Comparison of ENCODE assay signal across 8 cellular contexts in the genomic region with DNA sequence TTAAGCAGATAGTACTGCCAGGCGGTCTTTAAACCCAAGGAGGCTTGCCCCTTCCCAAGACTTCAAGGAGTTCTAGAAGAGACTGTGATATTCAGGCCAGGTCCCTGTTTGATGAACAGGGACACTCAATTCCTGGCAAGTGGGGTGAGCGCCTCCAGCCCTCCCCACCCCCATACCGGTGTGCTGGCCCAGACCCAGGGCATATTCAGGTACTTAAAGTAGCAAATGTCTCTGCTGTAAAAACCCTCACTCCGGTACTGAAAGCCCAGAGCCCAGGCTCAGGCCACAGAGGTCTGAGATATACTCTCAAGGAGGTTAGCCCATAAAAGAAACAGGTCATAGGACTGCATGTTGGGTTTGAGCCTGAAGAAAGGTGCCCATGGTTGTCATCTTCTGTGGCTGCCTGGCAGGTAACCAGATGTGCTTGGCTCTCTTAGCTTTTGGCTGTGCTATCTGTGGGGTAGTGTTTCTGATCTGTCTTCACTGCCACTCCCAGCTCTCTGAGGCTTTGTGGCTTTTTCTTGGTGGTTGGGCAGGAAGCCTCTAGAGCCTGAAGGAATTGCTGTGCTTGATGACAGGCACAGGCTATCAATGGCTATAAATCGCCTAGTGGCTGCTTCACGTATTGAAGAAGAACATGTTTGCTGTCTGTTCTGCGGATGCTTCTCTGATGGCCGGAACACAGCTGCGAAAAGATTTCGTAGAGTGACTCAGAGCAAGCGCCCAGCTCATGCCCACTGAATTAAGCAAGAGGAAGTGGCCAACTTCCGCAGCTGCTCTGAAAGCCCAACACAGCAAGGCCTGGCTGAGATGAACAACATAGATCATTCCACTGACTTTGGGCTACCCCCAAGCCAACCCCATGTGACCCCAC.
DNase-seq lines count a peak whose midpoint lies in the region; ATAC-seq, FAIRE-seq and TF ChIP-seq lines count a peak whose summit lies in the region.

No MANE protein-coding gene starts in this region.

- H3K27me3 ChIP-seq in CD4-positive, alpha-beta T cell (ENCODE audit: control insufficient read depth, insufficient read depth, low read length) = no peaks in the 10 kb centered on the region
- H3K27me3 ChIP-seq in MG63 = no peaks in the 10 kb centered on the region
- no peaks in the 10 kb centered on the region for H3K27me3 ChIP-seq in psoas muscle (ENCODE audit: insufficient read depth in 3 of 3, low read length in 2 of 3)

- H3K36me3 Mint-ChIP-seq in CD4-positive, alpha-beta T cell (ENCODE audit: low read depth) = no peaks in the 10 kb centered on the region

- H3K36me3 ChIP-seq in MG63 (no peaks in the 10 kb centered on the region; the same call in 1 of the 2 replicates), psoas muscle (ENCODE audit: insufficient read depth in 1 of 2, low read depth in 1 of 2) (no peaks in the 10 kb centered on the region)

- TF ChIP-seq CTCF in CD4-positive, alpha-beta T cell (IDR thresholded peaks at IDR 0.05) = peak; percentile 47
- TF ChIP-seq CTCF in fibroblast of mammary gland (conservative IDR thresholded peaks at IDR 0.05; ENCODE audit: control insufficient read depth, insufficient read depth, low read depth, low read length) = no peak
- TF ChIP-seq CTCF in psoas muscle (IDR thresholded peaks at IDR 0.05) = peak; percentile 51

- peak overlapping the region; percentile 90 for H3K27ac Mint-ChIP-seq in CD4-positive, alpha-beta T cell

- peak; percentile 87 for ATAC-seq in CD4-positive, alpha-beta T cell (ENCODE audit: poor library complexity)
- ATAC-seq in GM21576 (IDR thresholded peaks at IDR 0.05; ENCODE audit: unreplicated experiment) (peak; percentile 86), psoas muscle (peak; percentile 95 to 98 (median 95))

- peak overlapping the region; percentile 62 for H3K27ac ChIP-seq in CD4-positive, alpha-beta T cell (ENCODE audit: low read depth, low read length)
- peak overlapping the region; percentile 87 for H3K27ac ChIP-seq in psoas muscle

- H3K27me3 Mint-ChIP-seq in CD4-positive, alpha-beta T cell = no peaks in the 10 kb centered on the region

- no peaks in the 10 kb centered on the region for H3K9me3 ChIP-seq in CD4-positive, alpha-beta T cell (ENCODE audit: control insufficient read depth, low read length)
- H3K9me3 ChIP-seq in MG63 (peaks cover 5% of the 10 kb centered on the region), psoas muscle (peaks cover 11% of the 10 kb centered on the region)

- H3K4me3 ChIP-seq in MG63 (no peak overlapping the region), fibroblast of mammary gland (ENCODE audit: control insufficient read depth, low read depth, low read length) (no peak overlapping the region), psoas muscle (peak overlapping the region; percentile 8)

- H3K4me1 Mint-ChIP-seq in CD4-positive, alpha-beta T cell (ENCODE audit: low read depth) = peaks cover 92% of the 10 kb centered on the region

- no peak for FAIRE-seq in urothelium cell line (lab: Jason Lieb, UNC)

- H3K4me1 ChIP-seq in psoas muscle = peaks cover 31% of the 10 kb centered on the region

- H3K4me3 Mint-ChIP-seq in CD4-positive, alpha-beta T cell = peak overlapping the region; percentile 80

- H3K9me3 Mint-ChIP-seq in CD4-positive, alpha-beta T cell = peaks cover 5% of the 10 kb centered on the region

- CTCF ChIA-PET in CD4-positive, alpha-beta T cell (lab: Charles Lee) = interaction anchor here (0.9 to 2.3 kb wide), 6 partner anchors 10 to 175 kb away, joined by 3 to 5 read pairs (median 4); no protein-coding TSS in a partner anchor

- peak; percentile 44 to 77 (median 62) for DNase-seq in CD4-positive, alpha-beta T cell
- DNase-seq in MG63 (peak; percentile 88), fibroblast of mammary gland (ENCODE audit: low read depth) (peak; percentile 58), psoas muscle (peak; percentile 75 to 87), urothelium cell line (ENCODE audit: low spot score) (peak; percentile 86), HuH-7.5 (ENCODE audit: low spot score) (no peak)
- peak; percentile 36 for DNase-seq in activated CD8-positive, alpha-beta memory T cell treated with anti-CD3 and anti-CD28 coated beads, Interleukin-2, amount 50 U/mL, for 24 hours (ENCODE audit: extremely low read depth)

- intact Hi-C loops in CD4-positive, alpha-beta T cell (cut with DNase I, micrococcal nuclease) = loop anchor here in 1 of 2 experiments (10.0 kb wide), 2 partner anchors 640 to 1040 kb away; partner anchors contain the start of gene DGKD
- intact Hi-C loops in psoas muscle (cut with DNase I) = no loop called here

- 30 to 37% (median 32%) methylated on average over 12 of the region's 12 CpGs for WGBS in psoas muscle, 3 donors

- POLR2A ChIA-PET in CD4-positive, alpha-beta T cell (lab: Charles Lee) = interaction anchor here (0.6 to 2.7 kb wide), 17 partner anchors 9 to 1016 kb away, joined by 3 to 19 read pairs (median 4); partner anchors contain the start of genes DIS3L2, EIF4E2, NCL and PTMA
